8 cellular contexts compared by ENCODE assay signal in the genomic region with DNA sequence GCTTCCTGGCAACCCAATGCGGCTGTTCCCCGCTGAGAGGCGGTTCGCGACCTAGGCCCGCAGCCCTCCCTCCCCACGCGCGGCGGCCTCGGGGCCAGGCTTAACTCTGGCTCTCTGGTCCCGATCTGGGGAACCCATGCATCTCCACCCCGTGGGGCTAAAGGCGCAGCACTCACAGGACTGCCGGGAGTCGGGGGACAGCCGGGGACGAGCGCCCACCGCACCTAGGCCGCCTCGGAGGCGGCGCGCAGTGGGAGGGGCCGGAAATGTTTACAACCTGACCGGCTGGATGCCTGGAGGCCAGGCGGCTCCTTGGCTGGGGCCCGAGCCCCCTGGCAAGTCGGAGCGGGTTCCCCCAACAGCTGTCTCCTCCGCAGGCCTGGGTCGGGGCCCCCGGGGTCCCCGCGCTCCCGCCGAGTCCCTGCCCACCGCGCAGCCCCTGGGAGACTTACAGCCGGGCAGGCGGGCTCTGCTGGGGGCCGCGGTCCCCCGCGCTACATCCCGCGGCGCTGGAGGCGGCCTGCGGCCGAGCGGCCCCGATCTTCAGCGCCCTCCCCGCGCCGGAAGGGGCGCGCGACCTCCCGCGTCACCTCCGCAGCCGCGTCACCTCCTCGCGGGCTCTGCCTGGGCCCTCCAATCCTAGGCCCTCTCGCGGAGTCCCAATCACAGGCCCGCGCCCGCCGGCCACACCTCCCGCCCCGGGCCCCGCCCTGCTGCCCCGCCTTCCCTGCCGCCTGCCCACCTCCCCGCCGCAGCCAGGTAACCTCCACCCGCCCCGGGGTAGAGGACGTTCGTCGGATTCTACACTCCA. TPM values are rescaled to one million over a fixed set of nuclear protein-coding genes. Genes with fewer than 3 reads are reported as not detected.
DNase-seq lines count a peak whose midpoint lies in the region; ATAC-seq and TF ChIP-seq lines count a peak whose summit lies in the region.

A gene with protein sequence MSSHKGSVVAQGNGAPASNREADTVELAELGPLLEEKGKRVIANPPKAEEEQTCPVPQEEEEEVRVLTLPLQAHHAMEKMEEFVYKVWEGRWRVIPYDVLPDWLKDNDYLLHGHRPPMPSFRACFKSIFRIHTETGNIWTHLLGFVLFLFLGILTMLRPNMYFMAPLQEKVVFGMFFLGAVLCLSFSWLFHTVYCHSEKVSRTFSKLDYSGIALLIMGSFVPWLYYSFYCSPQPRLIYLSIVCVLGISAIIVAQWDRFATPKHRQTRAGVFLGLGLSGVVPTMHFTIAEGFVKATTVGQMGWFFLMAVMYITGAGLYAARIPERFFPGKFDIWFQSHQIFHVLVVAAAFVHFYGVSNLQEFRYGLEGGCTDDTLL (minus strand): TSS at position 580 of the 811 bp plus-strand sequence. CDS start 7,242 bp downstream, outside the sequence.

- H3K36me3 Mint-ChIP-seq in activated T-cell treated with anti-CD3 and anti-CD28 coated beads, Interleukin-2, amount 50 U/mL, for 72 hours (ENCODE audit: insufficient read depth in 2 of 2): peaks cover 2 to 6% of the 10 kb centered on the region in 2 donors

- DNase-seq in DMS79 (lab: John Stamatoyannopoulos, UW) (peak; percentile 59), Panc1 (ENCODE audit: low read depth, low spot score) (no peak), esophagus muscularis mucosa (ENCODE audit: extremely low spot score) (peak; percentile 96), myocyte (ENCODE audit: low read depth) (peak; percentile 88)
- DNase-seq in Jurkat, Clone E6-1 (ENCODE audit: low read depth, low spot score): peak; percentile 77
- peak; percentile 96 to 97 for DNase-seq in activated T-cell treated with anti-CD3 and anti-CD28 coated beads, Interleukin-2, amount 50 U/mL, for 72 hours
- peak; percentile 83 to 87 for DNase-seq in stimulated activated CD8-positive, alpha-beta memory T cell treated with anti-CD3 and anti-CD28 coated beads, Interleukin-7, amount 100 ng/mL, for 48 hours (ENCODE audit: extremely low read depth in 1 of 2, low read depth in 1 of 2)

- H3K36me3 ChIP-seq in Panc1 (ENCODE audit: control insufficient read depth, insufficient read depth, low read length) (no peaks in the 10 kb centered on the region; the same call in none of the 2 replicates), esophagus muscularis mucosa (peaks cover 13 to 24% (median 21%) of the 10 kb centered on the region in 4 donors)

- TF ChIP-seq EP300 in esophagus muscularis mucosa (IDR thresholded peaks at IDR 0.05): no peak

- in situ Hi-C loops in Panc1 (cut with HindIII; ENCODE audit: low pct_unique_long_range_greater_than_20kb, low sequenced_read_pairs): no loop called here

- H3K9me3 Mint-ChIP-seq in activated T-cell treated with anti-CD3 and anti-CD28 coated beads, Interleukin-2, amount 50 U/mL, for 72 hours: no peaks in the 10 kb centered on the region

- H3K9me3 ChIP-seq in Panc1 (ENCODE audit: control insufficient read depth, insufficient read depth, low read depth, low read length) (no peaks in the 10 kb centered on the region), esophagus muscularis mucosa (no peaks in the 10 kb centered on the region)

- no peaks in the 10 kb centered on the region for H3K27me3 ChIP-seq in Panc1 (ENCODE audit: control insufficient read depth, insufficient read depth, low read length)
- H3K27me3 ChIP-seq in esophagus muscularis mucosa: peaks cover 0 to 4% (median 0%) of the 10 kb centered on the region in 4 donors

- POLR2A ChIA-PET in Panc1 (lab: Charles Lee): no interaction called here

- H3K27ac ChIP-seq in Panc1 (ENCODE audit: low read length) (peak within 1 kb of the TSS; percentile 82), esophagus muscularis mucosa (replicated peaks in 1 of 4) (peak within 1 kb of the TSS; percentile 90 to 97 (median 95))

- intact Hi-C loops in Panc1 (cut with micrococcal nuclease; ENCODE audit: unreplicated experiment) (no loop called here), esophagus muscularis mucosa (cut with DNase I) (loop anchor here (2.0 kb wide), 1 partner anchor 31 kb away; a partner anchor contains a TSS)

- H3K4me3 ChIP-seq in Jurkat, Clone E6-1 (ENCODE audit: low read length): peak within 1 kb of the TSS; percentile 90
- H3K4me3 ChIP-seq in Panc1 (ENCODE audit: low read depth in 2 of 2, low read length in 2 of 2): peak within 1 kb of the TSS; percentile 67 to 86
- H3K4me3 ChIP-seq in esophagus muscularis mucosa: peak within 1 kb of the TSS; percentile 87 to 100 (median 95)

- CTCF ChIA-PET in Panc1 (lab: Charles Lee): no interaction called here

- 0% methylated on average over 9 of the region's 86 CpGs for WGBS in esophagus muscularis mucosa

- ATAC-seq in GM21619 (IDR thresholded peaks at IDR 0.05; ENCODE audit: unreplicated experiment): peak; percentile 96
- peak; percentile 100 for ATAC-seq in Panc1
- peak; percentile 99 for ATAC-seq in activated T-cell treated with anti-CD3 and anti-CD28 coated beads, Interleukin-2, amount 50 U/mL, for 72 hours (replicated peaks in 1 of 2)

- H3K27ac Mint-ChIP-seq in activated T-cell treated with anti-CD3 and anti-CD28 coated beads, Interleukin-2, amount 50 U/mL, for 72 hours: peak within 1 kb of the TSS; percentile 86

- H3K4me1 ChIP-seq in Panc1 (ENCODE audit: control insufficient read depth, insufficient read depth, low read length) (peaks cover 20% of the 10 kb centered on the region), esophagus muscularis mucosa (peaks cover 47 to 54% (median 50%) of the 10 kb centered on the region in 4 donors)

- peaks cover 45% of the 10 kb centered on the region for H3K4me1 Mint-ChIP-seq in activated T-cell treated with anti-CD3 and anti-CD28 coated beads, Interleukin-2, amount 50 U/mL, for 72 hours (ENCODE audit: low read depth)

- no TSS peak for BruUV-seq in Panc1 (replicated peaks; lab: Mats Ljungman, UMichigan)

- no peaks in the 10 kb centered on the region for H3K27me3 Mint-ChIP-seq in activated T-cell treated with anti-CD3 and anti-CD28 coated beads, Interleukin-2, amount 50 U/mL, for 72 hours (ENCODE audit: low read depth)

- peak; percentile 94 for TF ChIP-seq POLR2A in esophagus muscularis mucosa (IDR thresholded peaks at IDR 0.05; ENCODE audit: low read depth)

- TF ChIP-seq CTCF in Panc1 (IDR thresholded peaks at IDR 0.05) (no peak), esophagus muscularis mucosa (IDR thresholded peaks at IDR 0.05) (peak in 1 of 3 experiments; percentile 18)

- peak within 1 kb of the TSS; percentile 93 to 98 for H3K4me3 Mint-ChIP-seq in activated T-cell treated with anti-CD3 and anti-CD28 coated beads, Interleukin-2, amount 50 U/mL, for 72 hours

RNA-seq across cellular contexts. Expression of the gene that starts here (rescaled TPM):
- polyA plus RNA-seq in Jurkat, Clone E6-1 (2012; ENCODE audit: insufficient read depth, insufficient read length): 119 TPM
- total RNA-seq in Panc1 (2021; ENCODE audit: unreplicated experiment) (78.2 TPM), esophagus muscularis mucosa (10 to 100 TPM; 53.6 to 93.4 (median 70.0) TPM), myocyte (166 and 230 TPM in 2 replicates)
- 87.8 TPM for polyA plus RNA-seq in Panc1 (2012; ENCODE audit: insufficient read length)
- total RNA-seq in activated T-cell treated with anti-CD3 and anti-CD28 coated beads, Interleukin-2, amount 50 U/mL, for 72 hours: 10 to 100 TPM; 72.0 to 75.3 TPM
- polyA plus RNA-seq in myocyte (2012): 125 TPM
